In the genomic region with DNA sequence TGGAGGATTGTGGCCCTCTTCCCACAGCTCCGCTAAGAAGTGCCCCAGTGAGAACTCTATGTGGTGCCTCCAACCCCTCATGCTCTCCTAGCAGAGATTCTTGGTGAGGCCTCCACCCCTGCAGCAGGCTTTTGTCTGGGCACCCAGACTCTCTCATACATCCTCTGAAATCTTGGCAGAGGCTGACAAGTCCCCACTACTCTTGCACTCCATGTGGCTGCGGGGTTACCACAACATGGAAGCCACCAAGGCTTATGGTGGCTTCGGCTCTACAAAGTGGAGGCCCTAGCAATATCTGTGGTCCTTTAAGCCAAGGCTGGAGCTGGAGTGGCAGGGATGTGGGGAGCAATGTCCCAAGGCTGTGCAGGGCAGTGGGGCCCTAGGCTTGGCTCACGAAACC, we compare ENCODE assay signal across 9 cellular contexts.
"Had no signal": no experiment of that assay in that cellular context is flagged by ENCODE, and none has a peak within 500 bp of the region (broad histone marks: within the 10 kb centered on the region; RNA-seq: fewer than 3 reads in every experiment).

No MANE protein-coding gene starts in this region.

- DNase-seq: GM23248, GOT3, H7, HFFc6 had no signal

- H3K27me3 Mint-ChIP-seq: IgD-negative memory B cell had no signal

- H3K4me1 ChIP-seq: HAP-1 had no signal

- H3K36me3 ChIP-seq: HAP-1 had no signal

- ATAC-seq: HCT116, HepG2 had no signal

- H3K27ac ChIP-seq: GM23248, HL-60 had no signal

- H3K4me3 Mint-ChIP-seq: HFFc6, IgD-negative memory B cell had no signal

- H3K27ac Mint-ChIP-seq: HFFc6 had no signal

- H3K9me3 ChIP-seq: HAP-1 had no signal

- H3K36me3 Mint-ChIP-seq: IgD-negative memory B cell had no signal

- H3K4me3 ChIP-seq: GM23248, HAP-1 had no signal

- H3K4me1 Mint-ChIP-seq: IgD-negative memory B cell had no signal
